23 cellular contexts compared by ENCODE assay signal in the genomic region with DNA sequence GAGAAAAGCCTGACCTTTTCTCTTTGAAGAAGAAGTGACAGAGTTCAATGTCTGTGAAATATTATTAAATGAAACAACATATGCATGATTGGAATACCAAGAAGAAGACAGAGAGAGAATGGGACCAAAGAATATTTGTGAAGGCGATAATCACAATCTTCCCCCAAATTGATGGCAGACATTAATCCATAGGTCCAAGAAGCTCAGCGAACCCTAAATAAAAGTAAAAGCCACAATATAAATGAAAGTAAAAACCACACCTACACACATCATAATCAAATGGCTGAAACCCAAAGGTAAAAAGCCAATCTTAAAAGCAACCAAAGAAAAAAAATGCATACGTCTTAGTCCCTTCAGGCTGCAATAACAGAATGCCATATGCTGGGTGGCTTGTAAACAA.
"Had no signal": no experiment of that assay in that cellular context is flagged by ENCODE, and none has a peak within 500 bp of the region (broad histone marks: within the 10 kb centered on the region; RNA-seq: fewer than 3 reads in every experiment).

No MANE protein-coding gene starts in this region.

- H3K36me3 ChIP-seq: colonic mucosa, esophagus muscularis mucosa, esophagus squamous epithelium, gastrocnemius medialis, gastroesophageal sphincter, heart left ventricle, heart right ventricle had no signal

- DNase-seq: colonic mucosa; cortex of kidney; dermis blood vessel endothelial cell; dorsolateral prefrontal cortex; effector CD4-positive, alpha-beta T cell; effector CD8-positive, alpha-beta T cell; effector memory CD4-positive, alpha-beta T cell; effector memory CD8-positive, alpha-beta T cell; endodermal cell; erythroblast; esophagus squamous epithelium; foreskin fibroblast; foreskin keratinocyte; foreskin melanocyte; gastrocnemius medialis; glutamatergic neuron; head of caudate nucleus; heart left ventricle; heart right ventricle had no signal

- H3K4me1 ChIP-seq: colonic mucosa, esophagus muscularis mucosa, esophagus squamous epithelium, foreskin keratinocyte, gastrocnemius medialis, gastroesophageal sphincter, heart left ventricle, heart right ventricle had no signal

- H3K27ac ChIP-seq: colonic mucosa, coronary artery, dorsolateral prefrontal cortex, epithelial cell of prostate, esophagus muscularis mucosa, esophagus squamous epithelium, foreskin keratinocyte, gastrocnemius medialis, gastroesophageal sphincter, heart left ventricle, heart right ventricle had no signal

- H3K4me3 ChIP-seq: colonic mucosa, coronary artery, dorsolateral prefrontal cortex, esophagus muscularis mucosa, esophagus squamous epithelium, gastrocnemius medialis, gastroesophageal sphincter, heart left ventricle, heart right ventricle had no signal

- H3K9me3 ChIP-seq: colonic mucosa, esophagus muscularis mucosa, esophagus squamous epithelium, gastrocnemius medialis, gastroesophageal sphincter had no signal
